7 cellular contexts compared by ENCODE assay signal in genomic region chr4:148445071-148445902, GRCh38. TPM values are rescaled to one million over a fixed set of nuclear protein-coding genes. Genes with fewer than 3 reads are reported as not detected.
A peak's percentile ranks its signal among the peaks of the same experiment; 100 is the strongest.
DNase-seq lines count a peak whose midpoint lies in the region; ATAC-seq and TF ChIP-seq lines count a peak whose summit lies in the region.

No MANE protein-coding gene starts in this region.

- H3K4me1 ChIP-seq in neural progenitor cell (peaks cover 18% of the 10 kb centered on the region), stomach smooth muscle (ENCODE audit: control insufficient read depth, insufficient read depth, low read length) (peaks cover 23% of the 10 kb centered on the region)

- H3K79me2 ChIP-seq in neural progenitor cell (ENCODE audit: low read depth) = no peaks in the 10 kb centered on the region

- H3K27ac Mint-ChIP-seq in activated T-helper 17 cell treated with anti-CD3 and anti-CD28 coated beads, Interleukin-2, amount 50 U/mL, for 72 hours = peak overlapping the region; percentile 13
- H3K27ac Mint-ChIP-seq in neural progenitor cell = no peak overlapping the region

- H2AFZ ChIP-seq in neural progenitor cell (replicated peaks) = peak overlapping the region; percentile 71

- TF ChIP-seq CTCF in foreskin fibroblast (IDR thresholded peaks at IDR 0.05; ENCODE audit: low read depth, low read length) (no peak), neural progenitor cell (IDR thresholded peaks at IDR 0.05) (no peak)

- H3F3A ChIP-seq in neural progenitor cell (ENCODE audit: low read depth) = peaks cover 15% of the 10 kb centered on the region

- H3K4me3 ChIP-seq in foreskin fibroblast (ENCODE audit: low read depth in 1 of 2, low read length in 2 of 2) (peak overlapping the region; percentile 34 to 49), neural progenitor cell (peak overlapping the region; percentile 77), stomach smooth muscle (ENCODE audit: low read length in 2 of 2) (peak overlapping the region; percentile 88 to 97)

- H3K9ac ChIP-seq in neural progenitor cell (no peak overlapping the region), stomach smooth muscle (ENCODE audit: low read length in 2 of 2) (peak overlapping the region; percentile 76 to 98)

- H3K27me3 ChIP-seq in neural progenitor cell (peaks cover 81% of the 10 kb centered on the region), stomach smooth muscle (ENCODE audit: control insufficient read depth in 1 of 2, insufficient read depth in 2 of 2, low read length in 2 of 2) (no peaks in the 10 kb centered on the region)

- peaks cover 10% of the 10 kb centered on the region for H3K36me3 Mint-ChIP-seq in activated T-helper 17 cell treated with anti-CD3 and anti-CD28 coated beads, Interleukin-2, amount 50 U/mL, for 72 hours (ENCODE audit: low read depth)
- no peaks in the 10 kb centered on the region for H3K36me3 Mint-ChIP-seq in neural progenitor cell

- peak overlapping the region; percentile 99 for H3K4me2 ChIP-seq in neural progenitor cell

- H3K4me3 Mint-ChIP-seq in activated T-helper 17 cell treated with anti-CD3 and anti-CD28 coated beads, Interleukin-2, amount 50 U/mL, for 72 hours = peak overlapping the region; percentile 71
- peak overlapping the region; percentile 84 for H3K4me3 Mint-ChIP-seq in neural progenitor cell

- H4K20me1 ChIP-seq in neural progenitor cell (ENCODE audit: low read depth) = peaks cover 9% of the 10 kb centered on the region

- peak; percentile 19 for DNase-seq in NCI-H510A (lab: John Stamatoyannopoulos, UW)
- peak in 1 of 2 donors; percentile 49 for DNase-seq in foreskin fibroblast
- DNase-seq in neural progenitor cell (ENCODE audit: low spot score) = peak; percentile 85

- H3K9me3 ChIP-seq in neural progenitor cell (ENCODE audit: low read depth) (no peaks in the 10 kb centered on the region), stomach smooth muscle (ENCODE audit: control insufficient read depth in 2 of 2, low read length in 2 of 2) (no peaks in the 10 kb centered on the region)

- ATAC-seq in GM18520 (IDR thresholded peaks at IDR 0.05; ENCODE audit: unreplicated experiment) (peak; percentile 12), HG03469 (IDR thresholded peaks at IDR 0.05; ENCODE audit: unreplicated experiment) (no peak)
- ATAC-seq in activated T-helper 17 cell treated with anti-CD3 and anti-CD28 coated beads, Interleukin-2, amount 50 U/mL, for 72 hours (replicated peaks) = no peak

- H3K27me3 Mint-ChIP-seq in activated T-helper 17 cell treated with anti-CD3 and anti-CD28 coated beads, Interleukin-2, amount 50 U/mL, for 72 hours = no peaks in the 10 kb centered on the region
- H3K27me3 Mint-ChIP-seq in neural progenitor cell (ENCODE audit: insufficient read depth, low read depth) = peaks cover 40% of the 10 kb centered on the region

- H3K36me3 ChIP-seq in neural progenitor cell (no peaks in the 10 kb centered on the region), stomach smooth muscle (ENCODE audit: control insufficient read depth in 2 of 2, insufficient read depth in 2 of 2, low read length in 2 of 2) (no peaks in the 10 kb centered on the region)

- H3K27ac ChIP-seq in neural progenitor cell (no peak overlapping the region), stomach smooth muscle (ENCODE audit: low read length) (peak overlapping the region; percentile 97)

- peaks cover 13% of the 10 kb centered on the region for H3K4me1 Mint-ChIP-seq in activated T-helper 17 cell treated with anti-CD3 and anti-CD28 coated beads, Interleukin-2, amount 50 U/mL, for 72 hours
- H3K4me1 Mint-ChIP-seq in neural progenitor cell = peaks cover 4% of the 10 kb centered on the region

- no peaks in the 10 kb centered on the region for H3K9me3 Mint-ChIP-seq in activated T-helper 17 cell treated with anti-CD3 and anti-CD28 coated beads, Interleukin-2, amount 50 U/mL, for 72 hours
- no peaks in the 10 kb centered on the region for H3K9me3 Mint-ChIP-seq in neural progenitor cell

RNA-seq across cellular contexts. Expression of gene NR3C2, which starts 3.1 kb away (rescaled TPM):
- 1 to 10 TPM; 7.1 to 7.8 TPM for total RNA-seq in activated T-helper 17 cell treated with anti-CD3 and anti-CD28 coated beads, Interleukin-2, amount 50 U/mL, for 72 hours
- 0.73 and 0.84 TPM in 2 replicates for total RNA-seq in neural progenitor cell (ENCODE audit: low replicate concordance)

Comparison
In these comparisons a context has a peak if more than half of its experiments do, and no peak if none do; other contexts are left out.
1. H3K4me3 ChIP-seq: peak in every context shown above with its lines; median percentile 92 in stomach smooth muscle; 77 in neural progenitor cell; 42 in foreskin fibroblast.